In the genomic region with DNA sequence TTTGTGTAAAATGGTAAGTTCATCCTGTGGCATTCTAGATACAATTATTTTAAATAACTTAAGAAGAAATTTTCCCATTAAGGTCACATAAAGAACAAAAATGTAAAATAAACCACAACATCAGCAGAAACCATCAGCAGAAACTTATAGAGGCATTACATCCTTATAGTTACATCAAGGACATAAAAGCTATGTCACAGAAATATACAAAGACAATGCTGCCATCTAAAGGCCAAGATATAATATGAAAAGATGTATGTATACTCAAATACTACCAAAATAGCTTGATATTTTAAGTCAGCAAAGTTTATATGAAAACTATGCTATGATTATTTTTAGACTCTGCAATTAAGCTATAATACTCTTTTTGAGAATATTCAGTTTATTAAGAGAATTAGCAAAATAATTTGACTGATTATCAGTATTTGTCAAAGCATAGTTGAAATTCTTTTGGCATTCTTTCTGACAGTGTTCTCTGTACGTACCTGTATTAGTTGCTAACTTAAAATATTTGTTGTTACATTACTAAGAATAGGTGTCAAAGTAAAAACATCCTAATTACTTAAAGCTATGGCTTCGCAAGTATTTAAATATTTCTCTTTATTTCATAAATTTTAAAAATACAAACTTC, we compare ENCODE assay signal across 8 cellular contexts. TPM values are rescaled to one million over a fixed set of nuclear protein-coding genes. Genes with fewer than 3 reads are reported as not detected.
A peak's percentile ranks its signal among the peaks of the same experiment; 100 is the strongest.
DNase-seq lines count a peak whose midpoint lies in the region; ATAC-seq and TF ChIP-seq lines count a peak whose summit lies in the region.

No MANE protein-coding gene starts in this region.

- H4K20me1 ChIP-seq in IMR-90 (ENCODE audit: insufficient read depth, low read length): no peaks in the 10 kb centered on the region
- H4K20me1 ChIP-seq in fibroblast of lung (ENCODE audit: control insufficient read depth, extremely low read depth, insufficient read depth, low read length): no peaks in the 10 kb centered on the region

- no peak overlapping the region for H2AK9ac ChIP-seq in IMR-90 (replicated peaks; ENCODE audit: low read depth, low read length, poor library complexity)

- no TSS peak for BruUV-seq in IMR-90 (replicated peaks; lab: Mats Ljungman, UMichigan)

- no peak overlapping the region for H3K4ac ChIP-seq in IMR-90 (ENCODE audit: low read depth, low read length)

- no peak overlapping the region for H4K8ac ChIP-seq in IMR-90 (ENCODE audit: low read depth in 2 of 2, low read length in 2 of 2)

- no peaks in the 10 kb centered on the region for H3K79me2 ChIP-seq in fibroblast of lung (ENCODE audit: control insufficient read depth, insufficient read depth, low read length)

- no peak overlapping the region for H2BK15ac ChIP-seq in IMR-90 (ENCODE audit: low read depth, low read length)

- no peak overlapping the region for H4K91ac ChIP-seq in IMR-90 (ENCODE audit: insufficient read depth, low read depth, low read length)

- no peaks in the 10 kb centered on the region for H3K4me1 ChIP-seq in IMR-90 (ENCODE audit: control insufficient read depth, insufficient read depth, low read length)
- H3K4me1 ChIP-seq in fibroblast of lung (ENCODE audit: control insufficient read depth, extremely low read depth, insufficient read depth, low read length): no peaks in the 10 kb centered on the region

- H3K9me1 ChIP-seq in IMR-90 (ENCODE audit: insufficient read depth, low read length): no peaks in the 10 kb centered on the region

- H3K18ac ChIP-seq in IMR-90 (ENCODE audit: low read depth, low read length): no peak overlapping the region

- H2BK120ac ChIP-seq in IMR-90 (ENCODE audit: low read depth, low read length): no peak overlapping the region

- POLR2A ChIA-PET in IMR-90 (lab: Charles Lee; ENCODE audit: unreplicated experiment): no interaction called here

- H3K4me2 ChIP-seq in IMR-90 (ENCODE audit: low read depth, low read length): no peak overlapping the region
- H3K4me2 ChIP-seq in fibroblast of lung (ENCODE audit: extremely low read depth, insufficient read depth, low read length): no peak overlapping the region

- H3K36me3 ChIP-seq in IMR-90 (ENCODE audit: control insufficient read depth, insufficient read depth, low read length) (no peaks in the 10 kb centered on the region; the same call in 1 of the 2 replicates), fibroblast of lung (ENCODE audit: control insufficient read depth, insufficient read depth, low read length) (no peaks in the 10 kb centered on the region), brain microvascular endothelial cell (replicated peaks) (no peaks in the 10 kb centered on the region)

- TF ChIP-seq CTCF in IMR-90 (conservative IDR thresholded peaks at IDR 0.05; ENCODE audit: low read depth, low read length): peak; percentile 54
- peak in 1 of 2 donors; percentile 13 for TF ChIP-seq CTCF in fibroblast of lung (conservative IDR thresholded peaks at IDR 0.05 in 1 of 2, IDR thresholded peaks at IDR 0.05 in 1 of 2; ENCODE audit: low read depth in 1 of 2, low read length in 2 of 2)
- TF ChIP-seq CTCF in brain microvascular endothelial cell (IDR thresholded peaks at IDR 0.05; ENCODE audit: low read depth, low read length, missing control alignments): no peak

- H3K27me3 ChIP-seq in IMR-90 (ENCODE audit: control insufficient read depth, insufficient read depth, low read length): no peaks in the 10 kb centered on the region
- no peaks in the 10 kb centered on the region for H3K27me3 ChIP-seq in fibroblast of lung (ENCODE audit: control insufficient read depth, insufficient read depth, low read length)
- no peaks in the 10 kb centered on the region for H3K27me3 ChIP-seq in brain microvascular endothelial cell (replicated peaks)

- WGBS in IMR-90 (ENCODE audit: extremely low coverage in 2 of 2, insufficient read length in 1 of 2), 2 experiments: no CpG with 5 or more reads among the region's 2 CpGs

- H3K56ac ChIP-seq in IMR-90 (ENCODE audit: extremely low read depth, insufficient read depth, low read length): no peak overlapping the region

- peak; percentile 59 for ATAC-seq in GM19467 (IDR thresholded peaks at IDR 0.05; ENCODE audit: unreplicated experiment)
- ATAC-seq in IMR-90 (ENCODE audit: low read depth): peak; percentile 60

- dilution Hi-C loops in IMR-90 (cut with HindIII; ENCODE audit: low sequenced_read_pairs, unreplicated experiment): no loop called here

- H2BK5ac ChIP-seq in IMR-90 (ENCODE audit: low read depth, low read length, poor library complexity, severe bottlenecking): no peak overlapping the region

- in situ Hi-C loops in IMR-90 (cut with MboI; ENCODE audit: low sequenced_read_pairs): loop anchor here (10.0 kb wide), 1 partner anchor 191 kb away; no protein-coding TSS in a partner anchor
- in situ Hi-C loops in brain microvascular endothelial cell (cut with HindIII; ENCODE audit: low pct_ligation_motif_present, low sequenced_read_pairs): no loop called here

- H2AFZ ChIP-seq in IMR-90 (replicated peaks; ENCODE audit: low read length, poor library complexity) (no peak overlapping the region), fibroblast of lung (ENCODE audit: low read length) (no peak overlapping the region)

- no peaks in the 10 kb centered on the region for H3K9me3 ChIP-seq in IMR-90 (ENCODE audit: control insufficient read depth, insufficient read depth, low read length)
- H3K9me3 ChIP-seq in fibroblast of lung (ENCODE audit: control insufficient read depth, insufficient read depth, low read depth, low read length): no peaks in the 10 kb centered on the region

- DNase-seq in DMS53 (lab: John Stamatoyannopoulos, UW) (peak; percentile 74), IMR-90 (peak; percentile 67), RKO (ENCODE audit: low spot score) (peak; percentile 85), fibroblast of lung (ENCODE audit: low read depth in 2 of 2) (peak; percentile 41 to 75), putamen (ENCODE audit: low spot score) (peak; percentile 30), brain microvascular endothelial cell (no peak)
- no peak for DNase-seq in stimulated activated CD4-positive, alpha-beta T cell treated with anti-CD3 and anti-CD28 coated beads, Interleukin-4, amount 100 ng/mL, for 4 hours

- no peaks in the 10 kb centered on the region for H3K79me1 ChIP-seq in IMR-90 (ENCODE audit: low read depth in 1 of 2, low read length in 2 of 2)

- H3K4me3 ChIP-seq in IMR-90 (ENCODE audit: insufficient read depth, low read depth, low read length) (no peak overlapping the region), fibroblast of lung (replicated peaks in 1 of 4; ENCODE audit: control extremely low read depth in 1 of 4, insufficient read depth in 1 of 4, low read depth in 3 of 4, low read length in 4 of 4) (no peak overlapping the region), brain microvascular endothelial cell (ENCODE audit: low read depth, low read length) (no peak overlapping the region)

- TF ChIP-seq RAD21 in IMR-90 (IDR thresholded peaks at IDR 0.05; ENCODE audit: low read length): peak; percentile 69

- no peak overlapping the region for H3K27ac ChIP-seq in IMR-90 (ENCODE audit: insufficient read depth, low read length)
- H3K27ac ChIP-seq in fibroblast of lung (ENCODE audit: insufficient read depth, low read length): no peak overlapping the region
- H3K27ac ChIP-seq in brain microvascular endothelial cell: no peak overlapping the region

- intact Hi-C loops in IMR-90 (cut with micrococcal nuclease): loop anchor here (1.0 to 5.0 kb wide), 3 partner anchors 85 to 673 kb away; no protein-coding TSS in a partner anchor

- no peak overlapping the region for H3K14ac ChIP-seq in IMR-90 (replicated peaks; ENCODE audit: low read depth, low read length)

- no peak overlapping the region for H2BK20ac ChIP-seq in IMR-90 (ENCODE audit: low read depth, low read length)

- no peak for TF ChIP-seq POLR2A in IMR-90 (IDR thresholded peaks at IDR 0.05; ENCODE audit: low read depth, low read length)

- H4K5ac ChIP-seq in IMR-90 (ENCODE audit: low read depth, low read length): no peak overlapping the region

- H2AK5ac ChIP-seq in IMR-90 (ENCODE audit: low read depth, low read length): no peak overlapping the region

- CTCF ChIA-PET in IMR-90 (lab: Yijun Ruan, JAX): interaction anchor here (0.6 to 1.7 kb wide), 4 partner anchors 12 to 1081 kb away, joined by 3 to 15 read pairs (median 4); no protein-coding TSS in a partner anchor

- H3K23ac ChIP-seq in IMR-90 (ENCODE audit: low read depth, low read length): no peak overlapping the region

- H3K9ac ChIP-seq in IMR-90 (ENCODE audit: low read depth, low read length): no peak overlapping the region
- H3K9ac ChIP-seq in fibroblast of lung (ENCODE audit: insufficient read depth, low read length): no peak overlapping the region

TF ChIP-seq in IMR-90, 13 proteins besides CTCF, POLR2A, EP300 and RAD21:
- TF ChIP-seq SMC3 (IDR thresholded peaks at IDR 0.05; ENCODE audit: low read depth, low read length) (peak; percentile 42), RFX5 (IDR thresholded peaks at IDR 0.05; ENCODE audit: low read depth, low read length) (no peak), MAFK (IDR thresholded peaks at IDR 0.05; ENCODE audit: low read depth, low read length) (peak; percentile 48; the same call in 1 of the 2 replicates), CEBPB (IDR thresholded peaks at IDR 0.05; ENCODE audit: low read depth, low read length) (no peak)

RNA-seq across cellular contexts. Expression of a gene that starts 36.2 kb away (rescaled TPM):
- total RNA-seq in IMR-90 (2012; rRNA removed) (8.1 and 10.0 TPM in 2 replicates), fibroblast of lung (8.3 and 8.7 TPM in 2 replicates)
- polyA plus RNA-seq in IMR-90 (2012; rRNA removed) (3.2 and 3.9 TPM in 2 replicates), fibroblast of lung (6.9 and 7.1 TPM in 2 replicates)
- polyA plus RNA-seq in IMR-90 (2012; cell fraction: cytosol; rRNA removed): 0.97 and 1.9 TPM in 2 replicates
- 2.9 and 3.1 TPM in 2 replicates for polyA plus RNA-seq in IMR-90 (2012; cell fraction: nucleus; rRNA removed; ENCODE audit: low replicate concordance)
- polyA plus RNA-seq in fibroblast of lung (2012): 7.1 and 7.8 TPM in 2 replicates
- polyA minus RNA-seq in fibroblast of lung (ENCODE audit: low replicate concordance): 4.0 and 6.6 TPM in 2 replicates

Comparison
In these comparisons a context has a peak if more than half of its experiments do, and no peak if none do; other contexts are left out.
1. DNase-seq: peak in DMS53 (single experiment), IMR-90 (single experiment), RKO (single experiment), fibroblast of lung (2 of 2) and putamen (single experiment); none in brain microvascular endothelial cell (single experiment) and stimulated activated CD4-positive, alpha-beta T cell treated with anti-CD3 and anti-CD28 coated beads, Interleukin-4, amount 100 ng/mL, for 4 hours (0 of 2).